In genomic region chr3:42007785-42008184, GRCh38 we compare ENCODE assay signal across 31 cellular contexts. TPM values are rescaled to one million over a fixed set of nuclear protein-coding genes. Genes with fewer than 3 reads are reported as not detected.
DNase-seq lines count a peak whose midpoint lies in the region; ATAC-seq, FAIRE-seq and TF ChIP-seq lines count a peak whose summit lies in the region.
"Had no signal": no experiment of that assay in that cellular context is flagged by ENCODE, and none has a peak within 500 bp of the region (broad histone marks: within the 10 kb centered on the region; RNA-seq: fewer than 3 reads in every experiment).

No MANE protein-coding gene starts in this region.

- H3K27me3 Mint-ChIP-seq in memory B cell, result no peaks in the 10 kb centered on the region

- peak overlapping the region; percentile 52; the same call in 1 of the 2 replicates for H2AFZ ChIP-seq in OCI-LY7 (ENCODE audit: low read length)
- H2AFZ ChIP-seq: GM23248 had no signal

- H3K9me2 ChIP-seq in OCI-LY7 (ENCODE audit: insufficient read depth, low read length), result no peaks in the 10 kb centered on the region

- no peak overlapping the region for H3K9ac ChIP-seq in colonic mucosa (ENCODE audit: low read depth in 2 of 2, low read length in 2 of 2)
- H3K9ac ChIP-seq: GM23248 had no signal

- no peak for DNase-seq in GM12892 (ENCODE audit: insufficient read length)
- DNase-seq in OCI-LY7 (ENCODE audit: low spot score), result peak; percentile 45
- no peak for DNase-seq in memory B cell (ENCODE audit: low spot score in 2 of 2)
- no peak for DNase-seq in colonic mucosa
- DNase-seq in NCI-H1105 treated with DMSO at 0.1 percent for 48 hours (lab: John Stamatoyannopoulos, UW), result no peak
- DNase-seq in DMS53 treated with DMSO at 0.1 percent for 48 hours (lab: John Stamatoyannopoulos, UW; ENCODE audit: unreplicated experiment), result no peak
- DNase-seq: Caco-2; CD8-positive, alpha-beta T cell; DMS79; EL; GDM1; GM23248; HFFc6; KBM-7; NCI-H1048; NCI-H1417 treated with DMSO at 0.1 percent for 48 hours; NCI-H187; NCI-H2081 treated with DMSO at 0.1 percent for 48 hours; NCI-H2171; NCI-H226; NCI-H510A; NCI-H69; OCI-M1; Peyer's patch; SIG-M5; SW 1271 had no signal

- peaks cover under 1% of the 10 kb centered on the region for H3K9me3 Mint-ChIP-seq in memory B cell

- H3K9me3 ChIP-seq in OCI-LY7 (ENCODE audit: low read length), result no peaks in the 10 kb centered on the region
- H3K9me3 ChIP-seq in colonic mucosa, result no peaks in the 10 kb centered on the region
- H3K9me3 ChIP-seq: Caco-2, HAP-1, Peyer's patch had no signal

- H3K4me2 ChIP-seq in OCI-LY7 (ENCODE audit: low read length), result peak overlapping the region; percentile 24

- H3K27me3 ChIP-seq in colonic mucosa, result no peaks in the 10 kb centered on the region
- H3K27me3 ChIP-seq: Peyer's patch had no signal

- no peak for TF ChIP-seq CTCF in OCI-LY7 (conservative IDR thresholded peaks at IDR 0.05; ENCODE audit: low read length)
- TF ChIP-seq CTCF in colonic mucosa (IDR thresholded peaks at IDR 0.05), result no peak

- no peaks in the 10 kb centered on the region for H4K20me1 ChIP-seq in OCI-LY7 (ENCODE audit: insufficient read depth, low read length)

- peak; percentile 46 for FAIRE-seq in GM12892 (lab: Jason Lieb, UNC)
- FAIRE-seq: GM18507 had no signal

- ATAC-seq in memory B cell (ENCODE audit: low read depth) (peak; percentile 7), GM21737 (IDR thresholded peaks at IDR 0.05; ENCODE audit: unreplicated experiment) (no peak)
- ATAC-seq: CD8-positive, alpha-beta T cell had no signal

- peak overlapping the region; percentile 12 for H3K27ac Mint-ChIP-seq in memory B cell
- H3K27ac Mint-ChIP-seq: CD8-positive, alpha-beta T cell; HFFc6 had no signal

- H3K4me1 Mint-ChIP-seq in memory B cell, result peaks cover 17% of the 10 kb centered on the region

- H3K36me3 Mint-ChIP-seq in memory B cell, result peaks cover under 1% of the 10 kb centered on the region
- H3K36me3 Mint-ChIP-seq: CD8-positive, alpha-beta T cell had no signal

- H3K4me3 ChIP-seq in OCI-LY7 (ENCODE audit: low read depth, low read length, poor library complexity, severe bottlenecking), result no peak overlapping the region
- H3K4me3 ChIP-seq in colonic mucosa, result no peak overlapping the region
- H3K4me3 ChIP-seq: GM23248, HAP-1, Peyer's patch, SK-N-MC had no signal

- intact Hi-C loops in OCI-LY7 (cut with micrococcal nuclease; ENCODE audit: unreplicated experiment) (no loop called here), colonic mucosa (cut with DNase I) (loop anchor here (10.0 kb wide), 1 partner anchor 177 kb away; no protein-coding TSS in a partner anchor)

- TF ChIP-seq POLR2A in GM12892 (IDR thresholded peaks at IDR 0.05; ENCODE audit: low read depth, low read length), result no peak

- H3K79me2 ChIP-seq in OCI-LY7 (ENCODE audit: insufficient read depth, low read depth, low read length), result no peaks in the 10 kb centered on the region

- H3K4me1 ChIP-seq in OCI-LY7 (ENCODE audit: insufficient read depth, low read length, poor library complexity, severe bottlenecking) (peaks cover 38% of the 10 kb centered on the region), colonic mucosa (no peaks in the 10 kb centered on the region)
- H3K4me1 ChIP-seq: Peyer's patch had no signal

- peak overlapping the region; percentile 20 for H3K27ac ChIP-seq in OCI-LY7 (ENCODE audit: low read depth, low read length, poor library complexity, severe bottlenecking)
- H3K27ac ChIP-seq in colonic mucosa, result no peak overlapping the region
- H3K27ac ChIP-seq: C4-2B, GM23248, Peyer's patch, SK-N-MC had no signal

- POLR2A ChIA-PET in OCI-LY7 (lab: Charles Lee), result no interaction called here

- BruUV-seq in OCI-LY7 (replicated peaks; lab: Mats Ljungman, UMichigan), result no TSS peak

- CTCF ChIA-PET in OCI-LY7 (lab: Charles Lee; ENCODE audit: unreplicated experiment), result no interaction called here

- H3K4me3 Mint-ChIP-seq in memory B cell, result no peak overlapping the region
- H3K4me3 Mint-ChIP-seq: CD8-positive, alpha-beta T cell; HFFc6 had no signal

- H3K36me3 ChIP-seq in OCI-LY7 (ENCODE audit: insufficient read depth, low read length), result no peaks in the 10 kb centered on the region; the same call in 1 of the 2 replicates
- H3K36me3 ChIP-seq in colonic mucosa, result no peaks in the 10 kb centered on the region
- H3K36me3 ChIP-seq: HAP-1, Peyer's patch had no signal

RNA-seq across cellular contexts. Expression of gene ULK4, which starts 45.9 kb away (rescaled TPM):
- polyA plus RNA-seq in GM12892 (2012; ENCODE audit: missing spikeins), result 7.5 TPM
- 21.0 and 39.3 TPM in 2 replicates for total RNA-seq in OCI-LY7 (2014; rRNA removed; shearing (Covaris generic))
- 17.6 and 18.9 TPM in 2 replicates for total RNA-seq in OCI-LY7 (2022)
- total RNA-seq in colonic mucosa, result 1 to 10 TPM; 4.4 to 8.3 TPM
